In genomic region chr7:126948664-126949063, GRCh38 we compare ENCODE assay signal across 21 cellular contexts.
A peak's percentile ranks its signal among the peaks of the same experiment; 100 is the strongest.
DNase-seq lines count a peak whose midpoint lies in the region; ATAC-seq and TF ChIP-seq lines count a peak whose summit lies in the region.
"Had no signal": no experiment of that assay in that cellular context is flagged by ENCODE, and none has a peak within 500 bp of the region (broad histone marks: within the 10 kb centered on the region; RNA-seq: fewer than 3 reads in every experiment).

No MANE protein-coding gene starts in this region.

- H3K36me3 ChIP-seq in mammary epithelial cell (ENCODE audit: insufficient read depth, low read length), result no peaks in the 10 kb centered on the region
- H3K36me3 ChIP-seq: ascending aorta, left ventricle myocardium inferior, right atrium auricular region, SJSA1 had no signal

- ATAC-seq in GM18520 (IDR thresholded peaks at IDR 0.05; ENCODE audit: unreplicated experiment) (peak; percentile 66), GM21381 (IDR thresholded peaks at IDR 0.05; ENCODE audit: unreplicated experiment) (peak; percentile 77), HG02938 (IDR thresholded peaks at IDR 0.05; ENCODE audit: unreplicated experiment) (peak; percentile 79), HG03432 (IDR thresholded peaks at IDR 0.05; ENCODE audit: unreplicated experiment) (peak; percentile 83)
- ATAC-seq: activated CD8-positive, alpha-beta memory T cell treated with anti-CD3 and anti-CD28 coated beads, Interleukin-2, amount 10 ng/mL, durations not matched to agents 7 days and 5 days; foreskin keratinocyte had no signal

- intact Hi-C loops in mammary epithelial cell (cut with micrococcal nuclease), result no loop called here

- in situ Hi-C loops in ACHN (cut with HindIII; ENCODE audit: low pct_ligation_motif_present, low pct_unique_long_range_greater_than_20kb, low sequenced_read_pairs), result no loop called here
- in situ Hi-C loops in mammary epithelial cell (cut with MboI; ENCODE audit: low sequenced_read_pairs in 2 of 2), result no loop called here

- WGBS in mammary epithelial cell (ENCODE audit: low coverage, missing lambda C conversion rate), result 63% methylated on average over 4 of the region's 4 CpGs

- no peak overlapping the region for H3K9ac ChIP-seq in mammary epithelial cell (ENCODE audit: insufficient read depth, low read length)

- H3K27me3 ChIP-seq in mammary epithelial cell (ENCODE audit: insufficient read depth, low read length), result peaks cover 4% of the 10 kb centered on the region
- H3K27me3 ChIP-seq: ascending aorta, foreskin keratinocyte, right atrium auricular region, SJSA1 had no signal

- H3K79me2 ChIP-seq in mammary epithelial cell (ENCODE audit: insufficient read depth, low read length), result no peaks in the 10 kb centered on the region

- no peak overlapping the region for H3K4me3 ChIP-seq in mammary epithelial cell (replicated peaks in 1 of 3; ENCODE audit: insufficient read depth in 1 of 3, low read depth in 2 of 3, low read length in 3 of 3)
- H3K4me3 ChIP-seq: ascending aorta, left ventricle myocardium inferior, right atrium auricular region, SJSA1 had no signal

- no peak overlapping the region for H3K27ac ChIP-seq in mammary epithelial cell (ENCODE audit: insufficient read depth, low read depth, low read length)
- H3K27ac ChIP-seq: ascending aorta, foreskin keratinocyte, left ventricle myocardium inferior, right atrium auricular region, SJSA1 had no signal

- CTCF ChIA-PET in mammary epithelial cell (lab: Charles Lee; ENCODE audit: low non-redundant PET), result no interaction called here

- no TSS peak for BruUV-seq in mammary epithelial cell (replicated peaks; lab: Mats Ljungman, UMichigan)

- no peak overlapping the region for H2AFZ ChIP-seq in mammary epithelial cell (ENCODE audit: low read depth, low read length)

- TF ChIP-seq CTCF in mammary epithelial cell (conservative IDR thresholded peaks at IDR 0.05 in 1 of 2, IDR thresholded peaks at IDR 0.05 in 1 of 2; ENCODE audit: extremely low read depth in 1 of 2, insufficient read depth in 1 of 2, low read depth in 1 of 2, low read length in 2 of 2), result no peak

- dilution Hi-C loops in mammary epithelial cell (cut with HindIII; ENCODE audit: low sequenced_read_pairs), result no loop called here

- no peak overlapping the region for H3K4me2 ChIP-seq in mammary epithelial cell (ENCODE audit: insufficient read depth, low read depth, low read length)

- no peaks in the 10 kb centered on the region for H3K4me1 ChIP-seq in mammary epithelial cell (ENCODE audit: insufficient read depth, low read length)
- H3K4me1 ChIP-seq: ascending aorta, foreskin keratinocyte, left ventricle myocardium inferior, right atrium auricular region, SJSA1 had no signal

- DNase-seq in ACHN, result no peak
- no peak for DNase-seq in 8988T
- DNase-seq in mammary epithelial cell, result no peak
- no peak for DNase-seq in SIG-M5 (lab: John Stamatoyannopoulos, UW)
- DNase-seq: activated CD8-positive, alpha-beta memory T cell treated with anti-CD3 and anti-CD28 coated beads, Interleukin-2, amount 10 ng/mL, durations not matched to agents 7 days and 5 days; CD4-positive, alpha-beta T cell; DMS79; foreskin keratinocyte; GOT3; IMR-90; left ventricle myocardium inferior; NCI-H2029 treated with DMSO at 0.1 percent for 48 hours; NCI-H524 treated with DMSO at 0.1 percent for 48 hours; occipital lobe had no signal

- H4K20me1 ChIP-seq in mammary epithelial cell (ENCODE audit: insufficient read depth, low read length), result no peaks in the 10 kb centered on the region

- H3K9me3 ChIP-seq in mammary epithelial cell (replicated peaks; ENCODE audit: insufficient read depth, low read length), result no peaks in the 10 kb centered on the region
- H3K9me3 ChIP-seq: ascending aorta, left ventricle myocardium inferior, right atrium auricular region, SJSA1 had no signal
